ENCODE assay signal across 1 cellular context in the genomic region with DNA sequence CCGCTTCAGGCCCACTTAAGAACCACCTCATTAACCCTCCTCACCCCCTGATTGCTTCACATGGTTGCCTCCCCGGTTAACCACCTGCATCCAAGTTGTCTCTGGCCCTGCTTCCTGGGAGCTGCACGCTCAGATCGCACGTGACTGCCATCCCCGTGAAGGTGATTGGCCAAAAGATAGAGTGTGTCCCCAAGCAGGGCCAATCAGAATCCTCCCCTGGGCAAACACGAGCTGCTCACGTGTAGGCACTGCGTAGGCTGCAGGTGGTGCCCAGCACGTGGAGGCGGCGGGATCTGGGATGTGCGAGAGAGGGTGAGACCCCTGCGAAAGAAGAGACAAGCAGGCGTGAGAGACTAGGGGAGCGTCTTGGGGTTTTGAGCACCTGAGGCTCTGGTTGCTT.
TF ChIP-seq lines count a peak whose summit lies in the region.

No MANE protein-coding gene starts in this region.

TF ChIP-seq in K562, 482 proteins besides CTCF, POLR2A, EP300 and RAD21 (continued from another document):
- TF ChIP-seq, protein P1, sequence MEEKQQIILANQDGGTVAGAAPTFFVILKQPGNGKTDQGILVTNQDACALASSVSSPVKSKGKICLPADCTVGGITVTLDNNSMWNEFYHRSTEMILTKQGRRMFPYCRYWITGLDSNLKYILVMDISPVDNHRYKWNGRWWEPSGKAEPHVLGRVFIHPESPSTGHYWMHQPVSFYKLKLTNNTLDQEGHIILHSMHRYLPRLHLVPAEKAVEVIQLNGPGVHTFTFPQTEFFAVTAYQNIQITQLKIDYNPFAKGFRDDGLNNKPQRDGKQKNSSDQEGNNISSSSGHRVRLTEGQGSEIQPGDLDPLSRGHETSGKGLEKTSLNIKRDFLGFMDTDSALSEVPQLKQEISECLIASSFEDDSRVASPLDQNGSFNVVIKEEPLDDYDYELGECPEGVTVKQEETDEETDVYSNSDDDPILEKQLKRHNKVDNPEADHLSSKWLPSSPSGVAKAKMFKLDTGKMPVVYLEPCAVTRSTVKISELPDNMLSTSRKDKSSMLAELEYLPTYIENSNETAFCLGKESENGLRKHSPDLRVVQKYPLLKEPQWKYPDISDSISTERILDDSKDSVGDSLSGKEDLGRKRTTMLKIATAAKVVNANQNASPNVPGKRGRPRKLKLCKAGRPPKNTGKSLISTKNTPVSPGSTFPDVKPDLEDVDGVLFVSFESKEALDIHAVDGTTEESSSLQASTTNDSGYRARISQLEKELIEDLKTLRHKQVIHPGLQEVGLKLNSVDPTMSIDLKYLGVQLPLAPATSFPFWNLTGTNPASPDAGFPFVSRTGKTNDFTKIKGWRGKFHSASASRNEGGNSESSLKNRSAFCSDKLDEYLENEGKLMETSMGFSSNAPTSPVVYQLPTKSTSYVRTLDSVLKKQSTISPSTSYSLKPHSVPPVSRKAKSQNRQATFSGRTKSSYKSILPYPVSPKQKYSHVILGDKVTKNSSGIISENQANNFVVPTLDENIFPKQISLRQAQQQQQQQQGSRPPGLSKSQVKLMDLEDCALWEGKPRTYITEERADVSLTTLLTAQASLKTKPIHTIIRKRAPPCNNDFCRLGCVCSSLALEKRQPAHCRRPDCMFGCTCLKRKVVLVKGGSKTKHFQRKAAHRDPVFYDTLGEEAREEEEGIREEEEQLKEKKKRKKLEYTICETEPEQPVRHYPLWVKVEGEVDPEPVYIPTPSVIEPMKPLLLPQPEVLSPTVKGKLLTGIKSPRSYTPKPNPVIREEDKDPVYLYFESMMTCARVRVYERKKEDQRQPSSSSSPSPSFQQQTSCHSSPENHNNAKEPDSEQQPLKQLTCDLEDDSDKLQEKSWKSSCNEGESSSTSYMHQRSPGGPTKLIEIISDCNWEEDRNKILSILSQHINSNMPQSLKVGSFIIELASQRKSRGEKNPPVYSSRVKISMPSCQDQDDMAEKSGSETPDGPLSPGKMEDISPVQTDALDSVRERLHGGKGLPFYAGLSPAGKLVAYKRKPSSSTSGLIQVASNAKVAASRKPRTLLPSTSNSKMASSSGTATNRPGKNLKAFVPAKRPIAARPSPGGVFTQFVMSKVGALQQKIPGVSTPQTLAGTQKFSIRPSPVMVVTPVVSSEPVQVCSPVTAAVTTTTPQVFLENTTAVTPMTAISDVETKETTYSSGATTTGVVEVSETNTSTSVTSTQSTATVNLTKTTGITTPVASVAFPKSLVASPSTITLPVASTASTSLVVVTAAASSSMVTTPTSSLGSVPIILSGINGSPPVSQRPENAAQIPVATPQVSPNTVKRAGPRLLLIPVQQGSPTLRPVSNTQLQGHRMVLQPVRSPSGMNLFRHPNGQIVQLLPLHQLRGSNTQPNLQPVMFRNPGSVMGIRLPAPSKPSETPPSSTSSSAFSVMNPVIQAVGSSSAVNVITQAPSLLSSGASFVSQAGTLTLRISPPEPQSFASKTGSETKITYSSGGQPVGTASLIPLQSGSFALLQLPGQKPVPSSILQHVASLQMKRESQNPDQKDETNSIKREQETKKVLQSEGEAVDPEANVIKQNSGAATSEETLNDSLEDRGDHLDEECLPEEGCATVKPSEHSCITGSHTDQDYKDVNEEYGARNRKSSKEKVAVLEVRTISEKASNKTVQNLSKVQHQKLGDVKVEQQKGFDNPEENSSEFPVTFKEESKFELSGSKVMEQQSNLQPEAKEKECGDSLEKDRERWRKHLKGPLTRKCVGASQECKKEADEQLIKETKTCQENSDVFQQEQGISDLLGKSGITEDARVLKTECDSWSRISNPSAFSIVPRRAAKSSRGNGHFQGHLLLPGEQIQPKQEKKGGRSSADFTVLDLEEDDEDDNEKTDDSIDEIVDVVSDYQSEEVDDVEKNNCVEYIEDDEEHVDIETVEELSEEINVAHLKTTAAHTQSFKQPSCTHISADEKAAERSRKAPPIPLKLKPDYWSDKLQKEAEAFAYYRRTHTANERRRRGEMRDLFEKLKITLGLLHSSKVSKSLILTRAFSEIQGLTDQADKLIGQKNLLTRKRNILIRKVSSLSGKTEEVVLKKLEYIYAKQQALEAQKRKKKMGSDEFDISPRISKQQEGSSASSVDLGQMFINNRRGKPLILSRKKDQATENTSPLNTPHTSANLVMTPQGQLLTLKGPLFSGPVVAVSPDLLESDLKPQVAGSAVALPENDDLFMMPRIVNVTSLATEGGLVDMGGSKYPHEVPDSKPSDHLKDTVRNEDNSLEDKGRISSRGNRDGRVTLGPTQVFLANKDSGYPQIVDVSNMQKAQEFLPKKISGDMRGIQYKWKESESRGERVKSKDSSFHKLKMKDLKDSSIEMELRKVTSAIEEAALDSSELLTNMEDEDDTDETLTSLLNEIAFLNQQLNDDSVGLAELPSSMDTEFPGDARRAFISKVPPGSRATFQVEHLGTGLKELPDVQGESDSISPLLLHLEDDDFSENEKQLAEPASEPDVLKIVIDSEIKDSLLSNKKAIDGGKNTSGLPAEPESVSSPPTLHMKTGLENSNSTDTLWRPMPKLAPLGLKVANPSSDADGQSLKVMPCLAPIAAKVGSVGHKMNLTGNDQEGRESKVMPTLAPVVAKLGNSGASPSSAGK (IDR thresholded peaks at IDR 0.05), result 0 out of 2 replicates have a peak, but pooled peaks have one; percentile 38
- no peak for TF ChIP-seq CREBBP (IDR thresholded peaks at IDR 0.05; ENCODE audit: low read depth, low read length)
- TF ChIP-seq BMI1 (IDR thresholded peaks at IDR 0.05; ENCODE audit: low read length), result no peak
TF ChIP-seq in K562: peak in this region for 7.
